Comparison of ENCODE assay signal across 19 cellular contexts in the genomic region with DNA sequence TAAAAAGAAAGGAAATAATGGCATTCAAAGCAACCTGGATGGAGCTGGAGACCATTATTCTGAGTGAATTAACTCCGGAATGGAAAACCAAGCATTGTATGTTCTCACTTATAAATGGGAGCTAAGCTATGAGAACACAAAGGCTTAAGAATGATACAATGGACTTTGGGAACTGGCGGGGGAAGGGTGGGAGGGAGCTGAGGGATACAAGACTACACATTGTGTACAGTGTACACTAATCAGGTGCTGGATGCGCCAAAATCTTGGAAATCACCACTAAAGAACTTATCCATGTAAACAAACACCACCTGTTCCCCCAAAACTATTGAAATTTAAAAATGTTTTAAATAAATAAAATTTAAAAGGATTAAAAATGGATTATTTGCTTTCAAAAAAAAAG. TPM values are rescaled to one million over a fixed set of nuclear protein-coding genes. Genes with fewer than 3 reads are reported as not detected.
DNase-seq lines count a peak whose midpoint lies in the region; TF ChIP-seq lines count a peak whose summit lies in the region.
"Had no signal": no experiment of that assay in that cellular context is flagged by ENCODE, and none has a peak within 500 bp of the region (broad histone marks: within the 10 kb centered on the region; RNA-seq: fewer than 3 reads in every experiment).

No MANE protein-coding gene starts in this region.

- H3K36me3 Mint-ChIP-seq in neural progenitor cell = no peaks in the 10 kb centered on the region

- peaks cover 1% of the 10 kb centered on the region; the same call in 1 of the 2 replicates for H4K20me1 ChIP-seq in Karpas-422 (ENCODE audit: insufficient read depth, low read depth, low read length)
- H4K20me1 ChIP-seq in neural progenitor cell (ENCODE audit: low read depth) = peaks cover 1% of the 10 kb centered on the region
- H4K20me1 ChIP-seq in GM23248 (ENCODE audit: insufficient read depth) = no peaks in the 10 kb centered on the region

- H3K9me3 ChIP-seq in HAP-1 (no peaks in the 10 kb centered on the region), Karpas-422 (ENCODE audit: low read length) (no peaks in the 10 kb centered on the region), neural progenitor cell (ENCODE audit: low read depth) (no peaks in the 10 kb centered on the region), GM23248 (ENCODE audit: low read depth) (no peaks in the 10 kb centered on the region)
- H3K9me3 ChIP-seq: A549; BLaER1 treated with 17β-estradiol and CSF1 and Interleukin-3, amounts not matched to agents 10 nM and 100 nM; Caco-2 had no signal

- H3F3A ChIP-seq in neural progenitor cell (ENCODE audit: low read depth) (peaks cover 30% of the 10 kb centered on the region), GM23248 (ENCODE audit: insufficient read depth) (0 out of 2 replicates have a peak, but pooled peaks cover 3% of the 10 kb centered on the region)

- TF ChIP-seq CTCF in neural progenitor cell (IDR thresholded peaks at IDR 0.05) = no peak

- H3K4me3 Mint-ChIP-seq in neural progenitor cell = no peak overlapping the region
- H3K4me3 Mint-ChIP-seq: B cell; CD4-positive, alpha-beta T cell; CD8-positive, alpha-beta T cell had no signal

- H3K9ac ChIP-seq in Karpas-422 (ENCODE audit: low read length) (no peak overlapping the region), neural progenitor cell (no peak overlapping the region), GM23248 (no peak overlapping the region)

- H3K27ac ChIP-seq in Karpas-422 (ENCODE audit: low read length) (no peak overlapping the region), neural progenitor cell (no peak overlapping the region), GM23248 (no peak overlapping the region)
- H3K27ac ChIP-seq: 22Rv1, A549, C4-2B had no signal

- peaks cover 5% of the 10 kb centered on the region for H3K4me1 ChIP-seq in HAP-1
- peaks cover 8% of the 10 kb centered on the region for H3K4me1 ChIP-seq in Karpas-422 (ENCODE audit: low read length)
- H3K4me1 ChIP-seq in neural progenitor cell = peaks cover under 1% of the 10 kb centered on the region
- peaks cover under 1% of the 10 kb centered on the region for H3K4me1 ChIP-seq in GM23248 (ENCODE audit: insufficient read depth)

- H3K4me2 ChIP-seq in Karpas-422 (ENCODE audit: low read depth, low read length, poor library complexity, severe bottlenecking) (no peak overlapping the region), neural progenitor cell (no peak overlapping the region), GM23248 (ENCODE audit: unreplicated experiment) (no peak overlapping the region)
- H3K4me2 ChIP-seq: A549 had no signal

- in situ Hi-C loops in HAP-1 (cut with MboI; ENCODE audit: low sequenced_read_pairs) = loop anchor here (25.0 kb wide), 1 partner anchor 602 kb away; no protein-coding TSS in a partner anchor
- in situ Hi-C loops in GM23248 (cut with MboI) = no loop called here

- H2AFZ ChIP-seq in Karpas-422 (ENCODE audit: low read length) (no peak overlapping the region), neural progenitor cell (replicated peaks) (no peak overlapping the region), GM23248 (no peak overlapping the region)

- peaks cover 19% of the 10 kb centered on the region for H3K27me3 ChIP-seq in HAP-1 (ENCODE audit: low read depth)
- no peaks in the 10 kb centered on the region for H3K27me3 ChIP-seq in Karpas-422 (ENCODE audit: low read length)
- H3K27me3 ChIP-seq in neural progenitor cell = peaks cover 61% of the 10 kb centered on the region
- H3K27me3 ChIP-seq in GM23248 (replicated peaks; ENCODE audit: insufficient read depth) = peaks cover 23% of the 10 kb centered on the region

- peaks cover 32% of the 10 kb centered on the region for H3K27me3 Mint-ChIP-seq in neural progenitor cell (ENCODE audit: insufficient read depth, low read depth)

- peak; percentile 15 for DNase-seq in NCI-H82 (lab: John Stamatoyannopoulos, UW)
- DNase-seq in NCI-H82 treated with DMSO at 0.1 percent for 48 hours (lab: John Stamatoyannopoulos, UW; ENCODE audit: unreplicated experiment) = no peak
- peak; percentile 59 to 61 for DNase-seq in HAP-1 (ENCODE audit: low spot score in 2 of 2)
- peak; percentile 20 for DNase-seq in Karpas-422
- DNase-seq in neural progenitor cell (ENCODE audit: low spot score) = peak; percentile 14
- no peak for DNase-seq in GM23248
- no peak for DNase-seq in NCI-H774 (lab: John Stamatoyannopoulos, UW)
- DNase-seq: AML-193; Caco-2; Calu3; CD4-positive, alpha-beta T cell; CD8-positive, alpha-beta T cell; DMS79 treated with DMSO at 0.1 percent for 48 hours; GF-D8 had no signal

- WGBS in GM23248 (ENCODE audit: low coverage in 1 of 2, low lambda C conversion rate in 2 of 2, missing lambda C conversion rate in 2 of 2), 2 experiments = 79 to 85% methylated on average over 3 of the region's 3 CpGs

- H3K4me1 Mint-ChIP-seq in neural progenitor cell = peaks cover 9% of the 10 kb centered on the region

- no peaks in the 10 kb centered on the region for H3K9me3 Mint-ChIP-seq in neural progenitor cell
- H3K9me3 Mint-ChIP-seq: CD4-positive, alpha-beta T cell; CD8-positive, alpha-beta T cell had no signal

- H3K36me3 ChIP-seq in HAP-1 (replicated peaks) (no peaks in the 10 kb centered on the region), Karpas-422 (ENCODE audit: insufficient read depth, low read length) (peaks cover 1% of the 10 kb centered on the region), neural progenitor cell (no peaks in the 10 kb centered on the region), GM23248 (ENCODE audit: low read depth) (0 out of 2 replicates have a peak, but pooled peaks cover under 1% of the 10 kb centered on the region)

- H3K79me2 ChIP-seq in Karpas-422 (ENCODE audit: low read length) (peaks cover 6% of the 10 kb centered on the region), neural progenitor cell (ENCODE audit: low read depth) (no peaks in the 10 kb centered on the region), GM23248 (ENCODE audit: insufficient read depth) (peaks cover 2% of the 10 kb centered on the region)

- no peak overlapping the region for H3K4me3 ChIP-seq in HAP-1
- H3K4me3 ChIP-seq in Karpas-422 (ENCODE audit: low read length) = no peak overlapping the region
- no peak overlapping the region for H3K4me3 ChIP-seq in neural progenitor cell
- H3K4me3 ChIP-seq in GM23248 = no peak overlapping the region
- H3K4me3 ChIP-seq: A549; BLaER1 treated with 17β-estradiol and CSF1 and Interleukin-3, amounts not matched to agents 10 nM and 100 nM had no signal

- H3K9me2 ChIP-seq in Karpas-422 (replicated peaks; ENCODE audit: insufficient read depth, low read length) (no peaks in the 10 kb centered on the region), GM23248 (ENCODE audit: insufficient read depth) (no peaks in the 10 kb centered on the region)

- H3K27ac Mint-ChIP-seq in neural progenitor cell = no peak overlapping the region
- H3K27ac Mint-ChIP-seq: B cell; CD8-positive, alpha-beta T cell had no signal

RNA-seq across cellular contexts. Expression of gene HLA-E, which starts 4.1 kb away (rescaled TPM):
- total RNA-seq in Karpas-422 (2014; rRNA removed; shearing (Covaris generic); ENCODE audit: low replicate concordance) = 306 and 677 TPM in 2 replicates
- total RNA-seq in neural progenitor cell (ENCODE audit: low replicate concordance) = 24.8 and 43.1 TPM in 2 replicates
- total RNA-seq in GM23248 (2014; rRNA removed; shearing (Covaris generic)) = 190 and 203 TPM in 2 replicates
- 123 and 130 TPM in 2 replicates for polyA plus RNA-seq in GM23248 (2016; fragmentation: Nextera tagmentation; extraction: Ambion mirVana)

Comparison
In these comparisons a context has a peak if more than half of its experiments do, and no peak if none do; other contexts are left out.
1. DNase-seq: peak in NCI-H82 (single experiment), HAP-1 (2 of 2), Karpas-422 (single experiment) and neural progenitor cell (single experiment); none in NCI-H82 treated with DMSO at 0.1 percent for 48 hours (single experiment), GM23248 (single experiment) and NCI-H774 (single experiment).